ENCODE assay signal across 13 cellular contexts in genomic region chr4:39932776-39933402, GRCh38. TPM values are rescaled to one million over a fixed set of nuclear protein-coding genes. Genes with fewer than 3 reads are reported as not detected.
A peak's percentile ranks its signal among the peaks of the same experiment; 100 is the strongest.
DNase-seq lines count a peak whose midpoint lies in the region; ATAC-seq and TF ChIP-seq lines count a peak whose summit lies in the region.
"Had no signal": no experiment of that assay in that cellular context is flagged by ENCODE, and none has a peak within 500 bp of the region (broad histone marks: within the 10 kb centered on the region; RNA-seq: fewer than 3 reads in every experiment).

No MANE protein-coding gene starts in this region.

- DNase-seq in GM06990 (ENCODE audit: extremely low read depth, insufficient read length) (peak; percentile 20), naive B cell (no peak), inferior parietal cortex (ENCODE audit: extremely low spot score) (no peak), NCI-H510A (lab: John Stamatoyannopoulos, UW) (no peak), dorsolateral prefrontal cortex (no peak), retina (no peak)
- DNase-seq: DMS79, hippocampal formation, NCI-H2107, substantia nigra had no signal

- TF ChIP-seq CTCF in GM06990 (IDR thresholded peaks at IDR 0.05; ENCODE audit: insufficient read depth, low read length, poor library complexity, severe bottlenecking) (no peak), dorsolateral prefrontal cortex (IDR thresholded peaks at IDR 0.05 in 54 of 56, conservative IDR thresholded peaks at IDR 0.05 in 2 of 56; ENCODE audit: low read depth in 1 of 56, partially characterized antibody in 56 of 56) (no peak)

- H3K4me3 ChIP-seq in GM06990 (replicated peaks; ENCODE audit: low read depth, low read length), result no peak overlapping the region
- H3K4me3 ChIP-seq in dorsolateral prefrontal cortex, result no peak overlapping the region

- peak overlapping the region; percentile 23 for H3K27ac Mint-ChIP-seq in activated naive CD4-positive, alpha-beta T cell treated with anti-CD3 and anti-CD28 coated beads, Interleukin-2, amount 50 U/mL, for 24 hours
- H3K27ac Mint-ChIP-seq in naive B cell, result peak overlapping the region in 3 of 6 donors; percentile 66 to 93 (median 78)

- H3K36me3 ChIP-seq in GM06990 (ENCODE audit: control insufficient read depth, insufficient read depth, low read length), result no peaks in the 10 kb centered on the region

- H3K36me3 Mint-ChIP-seq in activated naive CD4-positive, alpha-beta T cell treated with anti-CD3 and anti-CD28 coated beads, Interleukin-2, amount 50 U/mL, for 24 hours, result peaks cover 11% of the 10 kb centered on the region
- H3K36me3 Mint-ChIP-seq in naive B cell, result peaks cover 0 to 7% of the 10 kb centered on the region in 2 donors

- H3K9me3 Mint-ChIP-seq in activated naive CD4-positive, alpha-beta T cell treated with anti-CD3 and anti-CD28 coated beads, Interleukin-2, amount 50 U/mL, for 24 hours, result no peaks in the 10 kb centered on the region
- no peaks in the 10 kb centered on the region for H3K9me3 Mint-ChIP-seq in naive B cell
- H3K9me3 Mint-ChIP-seq: nephron had no signal

- no peaks in the 10 kb centered on the region for H3K27me3 Mint-ChIP-seq in activated naive CD4-positive, alpha-beta T cell treated with anti-CD3 and anti-CD28 coated beads, Interleukin-2, amount 50 U/mL, for 24 hours
- H3K27me3 Mint-ChIP-seq in naive B cell, result no peaks in the 10 kb centered on the region

- intact Hi-C loops in dorsolateral prefrontal cortex (cut with DNase I), result no loop called here

- H3K27me3 ChIP-seq in GM06990 (replicated peaks; ENCODE audit: control insufficient read depth, insufficient read depth, low read length), result no peaks in the 10 kb centered on the region
- no peaks in the 10 kb centered on the region for H3K27me3 ChIP-seq in dorsolateral prefrontal cortex

- ATAC-seq in HG03432 (IDR thresholded peaks at IDR 0.05; ENCODE audit: unreplicated experiment) (peak; percentile 35), naive B cell (ENCODE audit: low read depth in 2 of 2) (peak; percentile 48 to 61)

- no peak overlapping the region for H3K4me3 Mint-ChIP-seq in activated naive CD4-positive, alpha-beta T cell treated with anti-CD3 and anti-CD28 coated beads, Interleukin-2, amount 50 U/mL, for 24 hours
- H3K4me3 Mint-ChIP-seq in naive B cell, result peak overlapping the region in 5 of 8 donors; percentile 12 to 44 (median 29)
- H3K4me3 Mint-ChIP-seq: nephron had no signal

- no peak overlapping the region for H3K27ac ChIP-seq in dorsolateral prefrontal cortex

- H3K4me1 Mint-ChIP-seq in activated naive CD4-positive, alpha-beta T cell treated with anti-CD3 and anti-CD28 coated beads, Interleukin-2, amount 50 U/mL, for 24 hours, result peaks cover 62% of the 10 kb centered on the region
- H3K4me1 Mint-ChIP-seq in naive B cell, result peaks cover 32 to 70% (median 53%) of the 10 kb centered on the region in 3 donors

RNA-seq across cellular contexts. Expression of gene PDS5A, which starts 44.8 kb away (rescaled TPM):
- polyA plus RNA-seq in naive B cell (ENCODE audit: low read depth in 6 of 6), result 10 to 100 TPM; 34.6 to 58.1 (median 41.0) TPM
- total RNA-seq in dorsolateral prefrontal cortex, result 10 to 100 TPM; 43.7 to 92.5 (median 61.9) TPM
